In the genomic region with DNA sequence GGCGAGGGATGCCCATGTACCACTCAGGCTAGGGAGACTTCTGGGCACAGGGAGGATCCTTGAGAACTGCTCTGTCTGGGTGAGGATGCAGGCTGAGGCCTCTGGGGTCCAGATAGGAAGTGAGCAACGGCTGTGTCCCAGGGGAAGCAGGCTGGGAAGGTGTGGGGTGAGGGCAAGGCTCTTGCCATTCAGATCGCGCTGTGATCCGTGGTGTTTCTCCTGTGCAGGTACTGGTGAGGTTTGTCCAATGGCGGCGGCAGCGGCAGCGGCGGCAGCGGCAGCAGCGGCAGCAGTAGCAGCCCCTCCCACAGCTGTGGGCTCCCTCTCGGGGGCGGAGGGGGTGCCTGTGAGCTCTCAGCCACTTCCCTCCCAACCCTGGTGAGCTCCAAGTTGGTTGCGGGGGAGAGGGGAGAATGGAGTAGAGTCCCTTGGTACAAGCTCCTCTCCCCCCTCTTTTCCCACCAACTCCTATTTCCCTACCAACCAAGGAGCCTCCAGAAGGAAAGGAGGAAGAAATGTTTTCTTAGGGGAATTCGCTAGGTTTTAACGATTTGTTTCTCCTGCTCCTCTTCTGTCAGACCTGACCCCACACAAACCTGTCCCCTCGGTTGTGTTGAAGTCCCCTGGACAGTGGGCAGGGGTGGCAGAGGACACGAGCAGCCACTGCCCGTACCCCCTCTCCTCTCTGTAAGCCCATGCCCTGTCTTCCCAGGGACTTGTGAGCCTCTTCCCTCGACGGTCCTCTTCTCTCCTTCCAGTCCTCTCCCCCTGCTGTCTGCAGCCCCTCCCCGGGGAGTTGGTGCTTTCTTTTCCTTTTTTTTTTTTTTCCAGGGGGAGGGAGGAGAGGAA, we compare ENCODE assay signal across 1 cellular context.
TF ChIP-seq lines count a peak whose summit lies in the region.

No MANE protein-coding gene starts in this region.

TF ChIP-seq in K562, 482 proteins besides CTCF, POLR2A, EP300 and RAD21 (continues in another document):
- no peak for TF ChIP-seq RNF2 (IDR thresholded peaks at IDR 0.05)
- no peak for TF ChIP-seq BACH1 (tag; IDR thresholded peaks at IDR 0.05)
- no peak for TF ChIP-seq NCOA4 (IDR thresholded peaks at IDR 0.05; ENCODE audit: partially characterized antibody)
- no peak for TF ChIP-seq ZBTB40 (IDR thresholded peaks at IDR 0.05)
- no peak for TF ChIP-seq ZBTB40 (CRISPR knock-in tag; IDR thresholded peaks at IDR 0.05)
- no peak for TF ChIP-seq EZH2 (IDR thresholded peaks at IDR 0.05; ENCODE audit: borderline replicate concordance, low read depth, low read length)
- no peak for TF ChIP-seq STAG1 (CRISPR knock-in tag; IDR thresholded peaks at IDR 0.05; ENCODE audit: borderline replicate concordance)
- TF ChIP-seq PML (IDR thresholded peaks at IDR 0.05; ENCODE audit: low read length): 0 out of 2 replicates have a peak, but pooled peaks have one; percentile 26
- TF ChIP-seq LEF1 (IDR thresholded peaks at IDR 0.05): no peak
- no peak for TF ChIP-seq KLF13 (tag; IDR thresholded peaks at IDR 0.05; ENCODE audit: borderline replicate concordance, low read depth)
- TF ChIP-seq, protein P1, sequence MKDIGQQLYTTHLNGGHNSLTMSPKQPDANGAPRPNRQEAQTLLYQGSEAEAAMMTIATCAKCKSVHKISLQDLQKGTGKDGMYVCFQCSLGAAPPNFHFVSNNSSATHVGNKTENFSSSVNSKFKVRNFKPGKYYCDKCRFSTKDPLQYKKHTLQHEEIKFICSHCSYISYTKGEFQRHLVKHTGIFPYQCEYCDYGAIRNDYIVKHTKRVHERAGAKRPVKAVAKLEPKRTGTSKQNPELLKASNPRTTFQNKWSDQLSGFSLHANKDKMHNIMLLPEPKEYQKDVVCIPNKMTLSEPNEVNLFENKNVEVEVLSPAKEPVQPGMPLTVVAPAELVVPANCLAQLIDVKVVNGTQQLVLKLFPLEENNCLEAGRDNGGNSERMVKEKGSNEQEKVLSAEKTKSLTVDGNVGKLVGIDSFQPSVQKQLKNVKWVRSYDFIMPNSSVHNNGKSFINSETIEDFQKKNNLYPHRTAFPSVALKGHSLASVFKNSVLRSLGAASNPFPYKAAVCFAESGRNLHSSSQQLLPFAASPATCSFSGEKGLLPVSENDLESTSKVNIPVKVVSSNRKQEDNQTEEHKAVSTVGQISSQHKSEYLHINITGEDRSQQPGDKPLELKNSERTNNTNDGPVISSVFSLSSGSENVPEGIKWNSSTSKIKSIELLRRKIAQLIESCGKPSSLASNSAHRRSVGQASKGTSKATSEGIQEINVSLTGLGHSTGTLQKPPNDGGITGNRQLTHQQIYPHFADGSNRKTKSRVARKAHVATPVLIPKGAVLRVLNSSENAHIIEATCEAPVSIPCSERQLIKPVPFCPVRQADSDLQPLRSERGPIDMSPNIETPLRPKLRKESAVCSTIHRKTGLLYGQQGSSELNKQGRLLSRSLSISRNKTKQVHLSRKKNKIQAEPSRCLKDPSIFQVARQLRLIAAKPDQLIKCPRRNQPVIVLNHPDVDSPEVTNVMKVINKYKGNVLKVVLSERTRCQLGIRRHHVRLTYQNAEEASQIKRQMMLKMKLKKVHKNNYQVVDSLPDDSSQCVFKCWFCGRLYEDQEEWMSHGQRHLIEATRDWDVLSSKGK (CRISPR knock-in tag; IDR thresholded peaks at IDR 0.05): no peak
- TF ChIP-seq HMGN3 (IDR thresholded peaks at IDR 0.05; ENCODE audit: borderline replicate concordance, extremely low read depth, insufficient read length, low read depth, low read length): no peak
- no peak for TF ChIP-seq TCFL5 (CRISPR knock-in tag; conservative IDR thresholded peaks at IDR 0.05)
- no peak for TF ChIP-seq TARDBP (IDR thresholded peaks at IDR 0.05)
- no peak for TF ChIP-seq ZFP30 (CRISPR knock-in tag; IDR thresholded peaks at IDR 0.05; ENCODE audit: borderline replicate concordance)
- no peak for TF ChIP-seq CAMTA2 (CRISPR knock-in tag; conservative IDR thresholded peaks at IDR 0.05)
- no peak for TF ChIP-seq HSF4 (CRISPR knock-in tag; IDR thresholded peaks at IDR 0.05; ENCODE audit: borderline replicate concordance)
- no peak for TF ChIP-seq ZFP36 (IDR thresholded peaks at IDR 0.05; ENCODE audit: low read depth, low read length, partially characterized antibody)
- peak; percentile 80 for TF ChIP-seq PRDM10 (IDR thresholded peaks at IDR 0.05; ENCODE audit: partially characterized antibody)
- no peak for TF ChIP-seq HDAC3 (IDR thresholded peaks at IDR 0.05; ENCODE audit: borderline replicate concordance, partially characterized antibody)
- no peak for TF ChIP-seq ZNF436 (CRISPR knock-in tag; IDR thresholded peaks at IDR 0.05)
- peak; percentile 30 for TF ChIP-seq KDM5B (IDR thresholded peaks at IDR 0.05; ENCODE audit: insufficient replicate concordance, low read depth, low read length)
- TF ChIP-seq ZNF830 (CRISPR knock-in tag; IDR thresholded peaks at IDR 0.05): no peak
- no peak for TF ChIP-seq NFE2 (IDR thresholded peaks at IDR 0.05; ENCODE audit: low read depth)
- TF ChIP-seq FOXP1 (CRISPR knock-in tag; IDR thresholded peaks at IDR 0.05): no peak
- TF ChIP-seq ZNF3 (CRISPR knock-in tag; IDR thresholded peaks at IDR 0.05): no peak
- peak; percentile 90 for TF ChIP-seq ZNF384 (IDR thresholded peaks at IDR 0.05; ENCODE audit: low read depth, low read length)
- 0 out of 2 replicates have a peak, but pooled peaks have one; percentile 32 for TF ChIP-seq POLR2G (IDR thresholded peaks at IDR 0.05; ENCODE audit: low read depth, low read length)
- TF ChIP-seq CBX8 (IDR thresholded peaks at IDR 0.05; ENCODE audit: borderline replicate concordance, extremely low read depth, low read depth, low read length, poor library complexity, severe bottlenecking): no peak
- TF ChIP-seq RB1 (IDR thresholded peaks at IDR 0.05; ENCODE audit: low read depth): peak; percentile 19; the same call in 1 of the 2 replicates
- TF ChIP-seq MCM3 (IDR thresholded peaks at IDR 0.05): no peak
- no peak for TF ChIP-seq BMI1 (IDR thresholded peaks at IDR 0.05; ENCODE audit: low read length)
- no peak for TF ChIP-seq GATA2 (CRISPR knock-in tag; IDR thresholded peaks at IDR 0.05)
- TF ChIP-seq NCOA1 (IDR thresholded peaks at IDR 0.05; ENCODE audit: low read depth): no peak
- no peak for TF ChIP-seq PTTG1 (tag; IDR thresholded peaks at IDR 0.05; ENCODE audit: low read depth)
- TF ChIP-seq ETS2 (tag; IDR thresholded peaks at IDR 0.05; ENCODE audit: borderline replicate concordance, poor library complexity, severe bottlenecking): no peak
- TF ChIP-seq, protein P2, sequence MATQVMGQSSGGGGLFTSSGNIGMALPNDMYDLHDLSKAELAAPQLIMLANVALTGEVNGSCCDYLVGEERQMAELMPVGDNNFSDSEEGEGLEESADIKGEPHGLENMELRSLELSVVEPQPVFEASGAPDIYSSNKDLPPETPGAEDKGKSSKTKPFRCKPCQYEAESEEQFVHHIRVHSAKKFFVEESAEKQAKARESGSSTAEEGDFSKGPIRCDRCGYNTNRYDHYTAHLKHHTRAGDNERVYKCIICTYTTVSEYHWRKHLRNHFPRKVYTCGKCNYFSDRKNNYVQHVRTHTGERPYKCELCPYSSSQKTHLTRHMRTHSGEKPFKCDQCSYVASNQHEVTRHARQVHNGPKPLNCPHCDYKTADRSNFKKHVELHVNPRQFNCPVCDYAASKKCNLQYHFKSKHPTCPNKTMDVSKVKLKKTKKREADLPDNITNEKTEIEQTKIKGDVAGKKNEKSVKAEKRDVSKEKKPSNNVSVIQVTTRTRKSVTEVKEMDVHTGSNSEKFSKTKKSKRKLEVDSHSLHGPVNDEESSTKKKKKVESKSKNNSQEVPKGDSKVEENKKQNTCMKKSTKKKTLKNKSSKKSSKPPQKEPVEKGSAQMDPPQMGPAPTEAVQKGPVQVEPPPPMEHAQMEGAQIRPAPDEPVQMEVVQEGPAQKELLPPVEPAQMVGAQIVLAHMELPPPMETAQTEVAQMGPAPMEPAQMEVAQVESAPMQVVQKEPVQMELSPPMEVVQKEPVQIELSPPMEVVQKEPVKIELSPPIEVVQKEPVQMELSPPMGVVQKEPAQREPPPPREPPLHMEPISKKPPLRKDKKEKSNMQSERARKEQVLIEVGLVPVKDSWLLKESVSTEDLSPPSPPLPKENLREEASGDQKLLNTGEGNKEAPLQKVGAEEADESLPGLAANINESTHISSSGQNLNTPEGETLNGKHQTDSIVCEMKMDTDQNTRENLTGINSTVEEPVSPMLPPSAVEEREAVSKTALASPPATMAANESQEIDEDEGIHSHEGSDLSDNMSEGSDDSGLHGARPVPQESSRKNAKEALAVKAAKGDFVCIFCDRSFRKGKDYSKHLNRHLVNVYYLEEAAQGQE (CRISPR knock-in tag; IDR thresholded peaks at IDR 0.05; ENCODE audit: low read depth): 0 out of 2 replicates have a peak, but pooled peaks have one; percentile 23
- TF ChIP-seq, protein P3, sequence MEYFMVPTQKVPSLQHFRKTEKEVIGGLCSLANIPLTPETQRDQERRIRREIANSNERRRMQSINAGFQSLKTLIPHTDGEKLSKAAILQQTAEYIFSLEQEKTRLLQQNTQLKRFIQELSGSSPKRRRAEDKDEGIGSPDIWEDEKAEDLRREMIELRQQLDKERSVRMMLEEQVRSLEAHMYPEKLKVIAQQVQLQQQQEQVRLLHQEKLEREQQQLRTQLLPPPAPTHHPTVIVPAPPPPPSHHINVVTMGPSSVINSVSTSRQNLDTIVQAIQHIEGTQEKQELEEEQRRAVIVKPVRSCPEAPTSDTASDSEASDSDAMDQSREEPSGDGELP (CRISPR knock-in tag; IDR thresholded peaks at IDR 0.05; ENCODE audit: borderline replicate concordance): peak; percentile 63; the same call in 1 of the 2 replicates
- TF ChIP-seq MECOM (CRISPR knock-in tag; IDR thresholded peaks at IDR 0.05): no peak
